ENCODE assay signal across 1 cellular context in genomic region chr4:128454281-128455075, GRCh38.
A peak's percentile ranks its signal among the peaks of the same experiment; 100 is the strongest.
TF ChIP-seq lines count a peak whose summit lies in the region.

No MANE protein-coding gene starts in this region.

TF ChIP-seq in GM12878, 131 proteins besides CTCF, POLR2A, EP300 and RAD21 (continued from another document and continues in another):
- TF ChIP-seq BCLAF1 (IDR thresholded peaks at IDR 0.05) (no peak), CHD1 (IDR thresholded peaks at IDR 0.05; ENCODE audit: low read depth, low read length) (no peak), CHD2 (IDR thresholded peaks at IDR 0.05; ENCODE audit: borderline replicate concordance, low read depth, low read length) (no peak), ZBTB33 (IDR thresholded peaks at IDR 0.05) (no peak), JUNB (IDR thresholded peaks at IDR 0.05) (peak; percentile 30; the same call in 1 of the 2 replicates), NFYA (IDR thresholded peaks at IDR 0.05; ENCODE audit: borderline replicate concordance, low read depth, low read length) (no peak), EZH2 (IDR thresholded peaks at IDR 0.05; ENCODE audit: borderline replicate concordance, control insufficient read depth, low read depth, low read length) (no peak), CUX1 (IDR thresholded peaks at IDR 0.05; ENCODE audit: insufficient replicate concordance, low read depth, low read length) (no peak), SRF (IDR thresholded peaks at IDR 0.05; ENCODE audit: low read depth in 2 of 2, low read length in 2 of 2) (no peak), TAF1 (IDR thresholded peaks at IDR 0.05; ENCODE audit: borderline replicate concordance, low read depth, low read length) (no peak), HDAC6 (IDR thresholded peaks at IDR 0.05; ENCODE audit: unreplicated experiment) (no peak), E4F1 (IDR thresholded peaks at IDR 0.05; ENCODE audit: borderline replicate concordance, partially characterized antibody) (no peak), POLR2AphosphoS5 (IDR thresholded peaks at IDR 0.05; ENCODE audit: low read length) (no peak), CEBPB (IDR thresholded peaks at IDR 0.05; ENCODE audit: borderline replicate concordance in 1 of 2, low read depth in 2 of 2, low read length in 2 of 2) (peak in 1 of 2 experiments; percentile 78; a peak in 2 of 4 replicates), NKRF (conservative IDR thresholded peaks at IDR 0.05) (no peak), MTA2 (IDR thresholded peaks at IDR 0.05; ENCODE audit: low read depth) (peak; percentile 25; the same call in 1 of the 2 replicates), IRF4 (IDR thresholded peaks at IDR 0.05; ENCODE audit: low read depth, low read length) (0 out of 2 replicates have a peak, but pooled peaks have one; percentile 39), MYC (IDR thresholded peaks at IDR 0.05; ENCODE audit: insufficient read depth, insufficient read length, insufficient replicate concordance, low read length, severe bottlenecking) (no peak), FOXK2 (IDR thresholded peaks at IDR 0.05) (no peak), CHD4 (IDR thresholded peaks at IDR 0.05) (no peak), MYB (IDR thresholded peaks at IDR 0.05; ENCODE audit: borderline replicate concordance, low read depth, low read length) (no peak), CBX3 (IDR thresholded peaks at IDR 0.05; ENCODE audit: borderline replicate concordance, low read depth) (no peak), YBX1 (IDR thresholded peaks at IDR 0.05) (no peak), MAX (IDR thresholded peaks at IDR 0.05; ENCODE audit: low read depth, low read length) (no peak), YY1 (IDR thresholded peaks at IDR 0.05; ENCODE audit: low read depth, low read length) (0 out of 2 replicates have a peak, but pooled peaks have one; percentile 45), CEBPZ (IDR thresholded peaks at IDR 0.05; ENCODE audit: low read depth, low read length) (no peak), DPF2 (IDR thresholded peaks at IDR 0.05) (no peak), RBBP5 (conservative IDR thresholded peaks at IDR 0.05) (no peak), RFX5 (IDR thresholded peaks at IDR 0.05; ENCODE audit: low read depth, low read length) (no peak), STAT1 (conservative IDR thresholded peaks at IDR 0.05) (no peak), TCF12 (IDR thresholded peaks at IDR 0.05; ENCODE audit: low read depth, low read length) (0 out of 2 replicates have a peak, but pooled peaks have one; percentile 5), PRDM15 (CRISPR knock-in tag; IDR thresholded peaks at IDR 0.05) (no peak)
